In genomic region chr1:226827968-226828513, GRCh38 we compare ENCODE assay signal across 8 cellular contexts. TPM values are rescaled to one million over a fixed set of nuclear protein-coding genes. Genes with fewer than 3 reads are reported as not detected.
DNase-seq lines count a peak whose midpoint lies in the region; ATAC-seq and TF ChIP-seq lines count a peak whose summit lies in the region.

No MANE protein-coding gene starts in this region.

- no peak for TF ChIP-seq POLR2A in lower leg skin (IDR thresholded peaks at IDR 0.05)

- intact Hi-C loops in lower leg skin (cut with DNase I; ENCODE audit: low total_unique reads): loop anchor here (5.0 to 10.0 kb wide), 3 partner anchors 93 to 206 kb away; partner anchors contain the start of gene ITPKB

- ATAC-seq in GM19452 (IDR thresholded peaks at IDR 0.05; ENCODE audit: unreplicated experiment) (peak; percentile 94), HG03565 (IDR thresholded peaks at IDR 0.05; ENCODE audit: unreplicated experiment) (peak; percentile 91)

- peak overlapping the region; percentile 44 for H3K4me3 ChIP-seq in coronary artery
- H3K4me3 ChIP-seq in lower leg skin (ENCODE audit: low read depth, poor library complexity, severe bottlenecking): no peak overlapping the region

- DNase-seq in CD1c-positive myeloid dendritic cell (ENCODE audit: extremely low spot score) (peak; percentile 97), NCI-H526 (lab: John Stamatoyannopoulos, UW) (peak; percentile 12 to 89), coronary artery (ENCODE audit: low spot score) (peak; percentile 96), lower leg skin (ENCODE audit: low spot score in 2 of 2) (peak; percentile 94 to 99)
- peak; percentile 98 for DNase-seq in activated CD4-positive, alpha-beta T cell treated with anti-CD3 and anti-CD28 coated beads for 48 hours
- peak; percentile 96 for DNase-seq in stimulated activated CD4-positive, alpha-beta T cell treated with anti-CD3 and anti-CD28 coated beads, Interleukin-4, amount 100 ng/mL, for 1 hour

- 1% methylated on average over 18 of the region's 19 CpGs for WGBS in lower leg skin, 2 donors

- TF ChIP-seq CTCF in coronary artery (IDR thresholded peaks at IDR 0.05) (peak; percentile 90), lower leg skin (IDR thresholded peaks at IDR 0.05) (peak in 1 of 3 donors; percentile 95)

- peak overlapping the region; percentile 65 to 80 for H3K27ac ChIP-seq in coronary artery

RNA-seq across cellular contexts. Expression of gene PSEN2, which starts 42.4 kb away (rescaled TPM):
- 10 to 100 TPM; 10.9 to 36.0 (median 23.2) TPM for total RNA-seq in lower leg skin
